In the genomic region with DNA sequence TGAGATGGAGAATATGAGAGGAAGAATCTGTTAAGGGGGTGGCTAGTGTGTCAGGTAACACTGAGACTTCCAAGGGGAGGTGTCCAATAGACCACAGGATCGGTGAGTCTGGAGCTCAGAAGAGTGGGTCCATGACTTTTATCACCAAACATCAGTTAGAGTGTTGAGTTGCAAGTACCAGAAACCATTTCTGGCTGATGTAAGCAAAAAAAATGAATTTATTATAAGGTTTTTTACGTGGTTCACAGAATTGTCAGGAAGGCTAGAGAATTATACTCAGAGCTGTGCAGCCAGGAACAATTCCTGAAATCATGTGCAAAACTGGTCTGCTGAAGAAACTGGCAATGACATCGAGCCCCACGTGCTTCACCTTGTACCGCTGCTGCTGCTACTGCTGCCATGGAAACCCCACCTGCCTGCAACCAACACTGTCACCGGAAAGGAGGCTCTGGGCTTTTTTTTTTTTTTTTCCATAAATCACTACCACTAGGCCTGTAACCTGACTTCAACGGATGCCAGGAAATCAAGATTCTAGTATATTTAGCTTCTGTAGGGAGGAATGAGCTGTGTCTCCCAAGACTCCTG, we compare ENCODE assay signal across 1 cellular context.
TF ChIP-seq lines count a peak whose summit lies in the region.

No MANE protein-coding gene starts in this region.

TF ChIP-seq in GM23338, 12 proteins besides CTCF, POLR2A, EP300 and RAD21 (continued from another document):
- TF ChIP-seq, protein P1, sequence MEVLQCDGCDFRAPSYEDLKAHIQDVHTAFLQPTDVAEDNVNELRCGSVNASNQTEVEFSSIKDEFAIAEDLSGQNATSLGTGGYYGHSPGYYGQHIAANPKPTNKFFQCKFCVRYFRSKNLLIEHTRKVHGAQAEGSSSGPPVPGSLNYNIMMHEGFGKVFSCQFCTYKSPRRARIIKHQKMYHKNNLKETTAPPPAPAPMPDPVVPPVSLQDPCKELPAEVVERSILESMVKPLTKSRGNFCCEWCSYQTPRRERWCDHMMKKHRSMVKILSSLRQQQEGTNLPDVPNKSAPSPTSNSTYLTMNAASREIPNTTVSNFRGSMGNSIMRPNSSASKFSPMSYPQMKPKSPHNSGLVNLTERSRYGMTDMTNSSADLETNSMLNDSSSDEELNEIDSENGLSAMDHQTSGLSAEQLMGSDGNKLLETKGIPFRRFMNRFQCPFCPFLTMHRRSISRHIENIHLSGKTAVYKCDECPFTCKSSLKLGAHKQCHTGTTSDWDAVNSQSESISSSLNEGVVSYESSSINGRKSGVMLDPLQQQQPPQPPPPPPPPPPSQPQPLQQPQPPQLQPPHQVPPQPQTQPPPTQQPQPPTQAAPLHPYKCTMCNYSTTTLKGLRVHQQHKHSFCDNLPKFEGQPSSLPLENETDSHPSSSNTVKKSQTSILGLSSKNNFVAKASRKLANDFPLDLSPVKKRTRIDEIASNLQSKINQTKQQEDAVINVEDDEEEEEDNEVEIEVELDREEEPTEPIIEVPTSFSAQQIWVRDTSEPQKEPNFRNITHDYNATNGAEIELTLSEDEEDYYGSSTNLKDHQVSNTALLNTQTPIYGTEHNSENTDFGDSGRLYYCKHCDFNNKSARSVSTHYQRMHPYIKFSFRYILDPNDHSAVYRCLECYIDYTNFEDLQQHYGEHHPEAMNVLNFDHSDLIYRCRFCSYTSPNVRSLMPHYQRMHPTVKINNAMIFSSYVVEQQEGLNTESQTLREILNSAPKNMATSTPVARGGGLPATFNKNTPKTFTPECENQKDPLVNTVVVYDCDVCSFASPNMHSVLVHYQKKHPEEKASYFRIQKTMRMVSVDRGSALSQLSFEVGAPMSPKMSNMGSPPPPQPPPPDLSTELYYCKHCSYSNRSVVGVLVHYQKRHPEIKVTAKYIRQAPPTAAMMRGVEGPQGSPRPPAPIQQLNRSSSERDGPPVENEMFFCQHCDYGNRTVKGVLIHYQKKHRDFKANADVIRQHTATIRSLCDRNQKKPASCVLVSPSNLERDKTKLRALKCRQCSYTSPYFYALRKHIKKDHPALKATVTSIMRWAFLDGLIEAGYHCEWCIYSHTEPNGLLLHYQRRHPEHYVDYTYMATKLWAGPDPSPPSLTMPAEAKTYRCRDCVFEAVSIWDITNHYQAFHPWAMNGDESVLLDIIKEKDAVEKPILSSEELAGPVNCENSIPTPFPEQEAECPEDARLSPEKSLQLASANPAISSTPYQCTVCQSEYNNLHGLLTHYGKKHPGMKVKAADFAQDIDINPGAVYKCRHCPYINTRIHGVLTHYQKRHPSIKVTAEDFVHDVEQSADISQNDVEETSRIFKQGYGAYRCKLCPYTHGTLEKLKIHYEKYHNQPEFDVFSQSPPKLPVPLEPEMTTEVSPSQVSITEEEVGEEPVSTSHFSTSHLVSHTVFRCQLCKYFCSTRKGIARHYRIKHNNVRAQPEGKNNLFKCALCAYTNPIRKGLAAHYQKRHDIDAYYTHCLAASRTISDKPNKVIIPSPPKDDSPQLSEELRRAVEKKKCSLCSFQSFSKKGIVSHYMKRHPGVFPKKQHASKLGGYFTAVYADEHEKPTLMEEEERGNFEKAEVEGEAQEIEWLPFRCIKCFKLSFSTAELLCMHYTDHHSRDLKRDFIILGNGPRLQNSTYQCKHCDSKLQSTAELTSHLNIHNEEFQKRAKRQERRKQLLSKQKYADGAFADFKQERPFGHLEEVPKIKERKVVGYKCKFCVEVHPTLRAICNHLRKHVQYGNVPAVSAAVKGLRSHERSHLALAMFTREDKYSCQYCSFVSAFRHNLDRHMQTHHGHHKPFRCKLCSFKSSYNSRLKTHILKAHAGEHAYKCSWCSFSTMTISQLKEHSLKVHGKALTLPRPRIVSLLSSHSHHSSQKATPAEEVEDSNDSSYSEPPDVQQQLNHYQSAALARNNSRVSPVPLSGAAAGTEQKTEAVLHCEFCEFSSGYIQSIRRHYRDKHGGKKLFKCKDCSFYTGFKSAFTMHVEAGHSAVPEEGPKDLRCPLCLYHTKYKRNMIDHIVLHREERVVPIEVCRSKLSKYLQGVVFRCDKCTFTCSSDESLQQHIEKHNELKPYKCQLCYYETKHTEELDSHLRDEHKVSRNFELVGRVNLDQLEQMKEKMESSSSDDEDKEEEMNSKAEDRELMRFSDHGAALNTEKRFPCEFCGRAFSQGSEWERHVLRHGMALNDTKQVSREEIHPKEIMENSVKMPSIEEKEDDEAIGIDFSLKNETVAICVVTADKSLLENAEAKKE (CRISPR knock-in tag; IDR thresholded peaks at IDR 0.05): no peak
- TF ChIP-seq ZNF114 (CRISPR knock-in tag; IDR thresholded peaks at IDR 0.05) (no peak), JUNB (IDR thresholded peaks at IDR 0.05; ENCODE audit: unreplicated experiment) (no peak), EZH2 (IDR thresholded peaks at IDR 0.05; ENCODE audit: low read depth, unreplicated experiment) (no peak), ZNF331 (CRISPR knock-in tag; IDR thresholded peaks at IDR 0.05; ENCODE audit: low read depth) (no peak), CREB1 (CRISPR knock-in tag; IDR thresholded peaks at IDR 0.05; ENCODE audit: low read depth) (no peak), EZH2phosphoT487 (IDR thresholded peaks at IDR 0.05; ENCODE audit: unreplicated experiment) (no peak)
- TF ChIP-seq, protein P2, sequence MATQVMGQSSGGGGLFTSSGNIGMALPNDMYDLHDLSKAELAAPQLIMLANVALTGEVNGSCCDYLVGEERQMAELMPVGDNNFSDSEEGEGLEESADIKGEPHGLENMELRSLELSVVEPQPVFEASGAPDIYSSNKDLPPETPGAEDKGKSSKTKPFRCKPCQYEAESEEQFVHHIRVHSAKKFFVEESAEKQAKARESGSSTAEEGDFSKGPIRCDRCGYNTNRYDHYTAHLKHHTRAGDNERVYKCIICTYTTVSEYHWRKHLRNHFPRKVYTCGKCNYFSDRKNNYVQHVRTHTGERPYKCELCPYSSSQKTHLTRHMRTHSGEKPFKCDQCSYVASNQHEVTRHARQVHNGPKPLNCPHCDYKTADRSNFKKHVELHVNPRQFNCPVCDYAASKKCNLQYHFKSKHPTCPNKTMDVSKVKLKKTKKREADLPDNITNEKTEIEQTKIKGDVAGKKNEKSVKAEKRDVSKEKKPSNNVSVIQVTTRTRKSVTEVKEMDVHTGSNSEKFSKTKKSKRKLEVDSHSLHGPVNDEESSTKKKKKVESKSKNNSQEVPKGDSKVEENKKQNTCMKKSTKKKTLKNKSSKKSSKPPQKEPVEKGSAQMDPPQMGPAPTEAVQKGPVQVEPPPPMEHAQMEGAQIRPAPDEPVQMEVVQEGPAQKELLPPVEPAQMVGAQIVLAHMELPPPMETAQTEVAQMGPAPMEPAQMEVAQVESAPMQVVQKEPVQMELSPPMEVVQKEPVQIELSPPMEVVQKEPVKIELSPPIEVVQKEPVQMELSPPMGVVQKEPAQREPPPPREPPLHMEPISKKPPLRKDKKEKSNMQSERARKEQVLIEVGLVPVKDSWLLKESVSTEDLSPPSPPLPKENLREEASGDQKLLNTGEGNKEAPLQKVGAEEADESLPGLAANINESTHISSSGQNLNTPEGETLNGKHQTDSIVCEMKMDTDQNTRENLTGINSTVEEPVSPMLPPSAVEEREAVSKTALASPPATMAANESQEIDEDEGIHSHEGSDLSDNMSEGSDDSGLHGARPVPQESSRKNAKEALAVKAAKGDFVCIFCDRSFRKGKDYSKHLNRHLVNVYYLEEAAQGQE (IDR thresholded peaks at IDR 0.05; ENCODE audit: unreplicated experiment): no peak
